In the genomic region with DNA sequence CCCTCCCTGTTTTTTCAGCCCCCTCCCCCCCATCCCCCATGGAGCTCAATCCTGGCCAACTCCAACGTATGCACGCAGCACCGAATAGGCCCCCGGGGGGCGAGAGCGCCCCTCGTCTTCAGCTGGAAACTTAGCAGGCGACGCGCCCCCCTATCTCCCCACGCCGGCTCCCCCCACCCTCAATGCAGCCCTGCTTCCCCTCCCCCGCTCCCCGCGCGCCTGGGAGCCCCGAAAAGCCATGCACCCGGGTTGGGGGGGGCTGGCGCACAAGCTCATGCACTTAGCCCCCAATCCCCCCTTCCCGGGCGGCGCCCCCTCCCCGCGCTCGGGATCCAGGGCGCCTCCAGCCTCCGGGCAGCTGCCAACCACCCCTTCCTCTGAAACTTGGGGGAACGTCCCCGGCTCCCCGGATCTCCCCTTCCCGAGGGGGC, we compare ENCODE assay signal across 8 cellular contexts. TPM values are rescaled to one million over a fixed set of nuclear protein-coding genes. Genes with fewer than 3 reads are reported as not detected.
A peak's percentile ranks its signal among the peaks of the same experiment; 100 is the strongest.
DNase-seq lines count a peak whose midpoint lies in the region; ATAC-seq and TF ChIP-seq lines count a peak whose summit lies in the region.

No MANE protein-coding gene starts in this region.

- H2AFZ ChIP-seq in OCI-LY3 (ENCODE audit: low read depth, low read length): no peak overlapping the region

- H3K36me3 ChIP-seq in OCI-LY3 (replicated peaks; ENCODE audit: low read depth, low read length) (peaks cover 24% of the 10 kb centered on the region), thoracic aorta (no peaks in the 10 kb centered on the region)

- BruUV-seq in MCF 10A (replicated peaks; lab: Mats Ljungman, UMichigan): no TSS peak

- peaks cover 46% of the 10 kb centered on the region for H3K79me2 ChIP-seq in OCI-LY3 (ENCODE audit: low read length)

- H3K9me3 Mint-ChIP-seq in MCF 10A (ENCODE audit: unreplicated experiment) (no peaks in the 10 kb centered on the region), memory B cell (no peaks in the 10 kb centered on the region), glutamatergic neuron (ENCODE audit: unreplicated experiment) (peaks cover 3% of the 10 kb centered on the region)

- peak overlapping the region; percentile 98 for H3K9ac ChIP-seq in OCI-LY3 (ENCODE audit: low read length)

- peak overlapping the region; percentile 96 for H3K4me3 ChIP-seq in OCI-LY3 (ENCODE audit: low read length)
- H3K4me3 ChIP-seq in thoracic aorta: peak overlapping the region; percentile 99

- H3K27me3 ChIP-seq in OCI-LY3 (ENCODE audit: low read depth, low read length) (peaks cover 6% of the 10 kb centered on the region; the same call in 1 of the 2 replicates), thoracic aorta (replicated peaks; ENCODE audit: insufficient read depth) (no peaks in the 10 kb centered on the region)

- H3K4me1 Mint-ChIP-seq in MCF 10A (ENCODE audit: insufficient read depth, unreplicated experiment): peaks cover 5% of the 10 kb centered on the region
- H3K4me1 Mint-ChIP-seq in memory B cell: peaks cover 18% of the 10 kb centered on the region
- H3K4me1 Mint-ChIP-seq in glutamatergic neuron (ENCODE audit: low read depth, unreplicated experiment): no peaks in the 10 kb centered on the region

- H3K9me3 ChIP-seq in OCI-LY3 (ENCODE audit: insufficient read depth, low read length) (no peaks in the 10 kb centered on the region), thoracic aorta (no peaks in the 10 kb centered on the region)

- peaks cover 6% of the 10 kb centered on the region for H3K36me3 Mint-ChIP-seq in MCF 10A (ENCODE audit: insufficient read depth, unreplicated experiment)
- peaks cover 1% of the 10 kb centered on the region for H3K36me3 Mint-ChIP-seq in memory B cell
- H3K36me3 Mint-ChIP-seq in glutamatergic neuron (ENCODE audit: unreplicated experiment): no peaks in the 10 kb centered on the region

- H3K27me3 Mint-ChIP-seq in MCF 10A (ENCODE audit: insufficient read depth, unreplicated experiment) (no peaks in the 10 kb centered on the region), memory B cell (no peaks in the 10 kb centered on the region), glutamatergic neuron (ENCODE audit: unreplicated experiment) (peaks cover 6% of the 10 kb centered on the region)

- ATAC-seq in memory B cell (ENCODE audit: low read depth) (no peak), thoracic aorta (ENCODE audit: insufficient number of reproducible peaks, low FRiP score, low read depth) (no peak), HG03354 (IDR thresholded peaks at IDR 0.05; ENCODE audit: poor library complexity, severe bottlenecking, unreplicated experiment) (no peak)

- no peak for DNase-seq in MCF 10A (ENCODE audit: unreplicated experiment)
- peak; percentile 56 to 62 for DNase-seq in memory B cell (ENCODE audit: low spot score in 2 of 2)
- no peak for DNase-seq in thoracic aorta (ENCODE audit: low spot score)
- DNase-seq in glutamatergic neuron: no peak
- no peak for DNase-seq in glomerular visceral epithelial cell (ENCODE audit: extremely low spot score)

- peak overlapping the region; percentile 87 for H3K4me2 ChIP-seq in OCI-LY3 (ENCODE audit: low read length)

- CTCF ChIA-PET in MCF 10A (lab: Yijun Ruan, JAX): no interaction called here

- intact Hi-C loops in MCF 10A (cut with micrococcal nuclease): loop anchor here (10.0 kb wide), 1 partner anchor 139 kb away; no protein-coding TSS in a partner anchor

- H4K20me1 ChIP-seq in OCI-LY3 (ENCODE audit: insufficient read depth, low read length): peaks cover 37% of the 10 kb centered on the region

- H3K27ac ChIP-seq in 22Rv1 (peak overlapping the region; percentile 97), OCI-LY3 (ENCODE audit: low read length) (peak overlapping the region; percentile 61), thoracic aorta (peak overlapping the region; percentile 79 to 88)

- POLR2A ChIA-PET in MCF 10A (lab: Yijun Ruan, JAX): interaction anchor here (1.1 to 1.4 kb wide), 2 partner anchors 81 to 97 kb away, joined by 5 read pairs; a partner anchor contains a TSS

- peak overlapping the region; percentile 71 for H3K4me3 Mint-ChIP-seq in MCF 10A (ENCODE audit: unreplicated experiment)
- H3K4me3 Mint-ChIP-seq in memory B cell: peak overlapping the region; percentile 82
- H3K4me3 Mint-ChIP-seq in glutamatergic neuron (ENCODE audit: unreplicated experiment): no peak overlapping the region

- H3K27ac Mint-ChIP-seq in MCF 10A (ENCODE audit: low read depth, unreplicated experiment): no peak overlapping the region
- peak overlapping the region; percentile 83 for H3K27ac Mint-ChIP-seq in memory B cell
- no peak overlapping the region for H3K27ac Mint-ChIP-seq in glutamatergic neuron (ENCODE audit: unreplicated experiment)

- no peak for TF ChIP-seq CTCF in 22Rv1 (IDR thresholded peaks at IDR 0.05)
- no peak for TF ChIP-seq CTCF in OCI-LY3 (IDR thresholded peaks at IDR 0.05; ENCODE audit: low read depth, low read length)
- TF ChIP-seq CTCF in MCF 10A (IDR thresholded peaks at IDR 0.05; ENCODE audit: unreplicated experiment): no peak
- TF ChIP-seq CTCF in thoracic aorta (IDR thresholded peaks at IDR 0.05): no peak
- no peak for TF ChIP-seq CTCF in glutamatergic neuron (IDR thresholded peaks at IDR 0.05; ENCODE audit: partially characterized antibody, unreplicated experiment)

- peaks cover 37% of the 10 kb centered on the region for H3K4me1 ChIP-seq in OCI-LY3 (ENCODE audit: low read length)
- H3K4me1 ChIP-seq in thoracic aorta (ENCODE audit: control insufficient read depth in 1 of 2, low read depth in 2 of 2): peaks cover 26 to 34% of the 10 kb centered on the region in 2 donors

RNA-seq across cellular contexts. Expression of a gene that starts 0.5 kb away (rescaled TPM):
- total RNA-seq in MCF 10A (2022) (32.7 and 35.1 TPM in 2 replicates), thoracic aorta (10 to 100 TPM; 85.1 to 91.9 TPM), glutamatergic neuron (ENCODE audit: unreplicated experiment) (21.8 TPM)

RNA-seq across cellular contexts. Expression of a gene that starts 57.7 kb away (rescaled TPM):
- 171 and 230 TPM in 2 replicates for total RNA-seq in MCF 10A (2022)
- 10 to 100 TPM; 51.2 to 71.8 TPM for total RNA-seq in thoracic aorta
- 148 TPM for total RNA-seq in glutamatergic neuron (ENCODE audit: unreplicated experiment)

RNA-seq across cellular contexts. Expression of a gene that starts 58.7 kb away (rescaled TPM):
- total RNA-seq in MCF 10A (2022) (15.1 and 31.4 TPM in 2 replicates), thoracic aorta (10 to 100 TPM; 10.2 to 32.2 TPM), glutamatergic neuron (ENCODE audit: unreplicated experiment) (95.8 TPM)

Comparison
In these comparisons a context has a peak if more than half of its experiments do, and no peak if none do; other contexts are left out.
1. DNase-seq: peak in memory B cell (2 of 2); none in MCF 10A (single experiment), thoracic aorta (single experiment), glutamatergic neuron (single experiment) and glomerular visceral epithelial cell (single experiment).
2. Peak in every context shown above with its lines, with median percentiles within 50 percentile points of each other: H3K27ac ChIP-seq.